In genomic region chr9:123003467-123003866, GRCh38 we compare ENCODE assay signal across 18 cellular contexts. TPM values are rescaled to one million over a fixed set of nuclear protein-coding genes. Genes with fewer than 3 reads are reported as not detected.
DNase-seq lines count a peak whose midpoint lies in the region; ATAC-seq, FAIRE-seq and TF ChIP-seq lines count a peak whose summit lies in the region.
"Had no signal": no experiment of that assay in that cellular context is flagged by ENCODE, and none has a peak within 500 bp of the region (broad histone marks: within the 10 kb centered on the region; RNA-seq: fewer than 3 reads in every experiment).

No MANE protein-coding gene starts in this region.

- H3K9me3 ChIP-seq in SJSA1 (replicated peaks): no peaks in the 10 kb centered on the region
- H3K9me3 ChIP-seq in esophagus muscularis mucosa: no peaks in the 10 kb centered on the region
- H3K9me3 ChIP-seq in osteoblast (ENCODE audit: low read depth, low read length): no peaks in the 10 kb centered on the region
- H3K9me3 ChIP-seq: body of pancreas, tibial nerve had no signal

- DNase-seq in AG10803 (ENCODE audit: low read depth): peak; percentile 37
- DNase-seq in SJSA1 (ENCODE audit: low read depth in 1 of 2, low spot score in 2 of 2): no peak
- no peak for DNase-seq in esophagus muscularis mucosa (ENCODE audit: extremely low spot score)
- no peak for DNase-seq in osteoblast (ENCODE audit: insufficient read length, low spot score, missing footprints)
- DNase-seq in WTC11 (ENCODE audit: low spot score): no peak
- DNase-seq in RCC 7860 (ENCODE audit: low spot score): no peak
- DNase-seq in hippocampal formation (lab: John Stamatoyannopoulos, UW): no peak
- DNase-seq: activated B cell treated with CpG ODN at 0.5 μM for 24 hours; activated CD8-positive, alpha-beta memory T cell treated with anti-CD3 and anti-CD28 coated beads, Interleukin-2, amount 10 ng/mL, durations not matched to agents 7 days and 5 days; body of pancreas; effector memory CD8-positive, alpha-beta T cell; NCI-H1930; NCI-H524 treated with DMSO at 0.1 percent for 48 hours; PC-3 had no signal

- peak overlapping the region; percentile 57 for H3K27ac ChIP-seq in SJSA1
- peak overlapping the region; percentile 39 to 76 (median 60) for H3K27ac ChIP-seq in esophagus muscularis mucosa (replicated peaks in 1 of 4)
- H3K27ac ChIP-seq in osteoblast (ENCODE audit: low read depth, low read length): peak overlapping the region; percentile 65
- H3K27ac ChIP-seq: body of pancreas had no signal

- H3K27ac Mint-ChIP-seq in WTC11: no peak overlapping the region
- H3K27ac Mint-ChIP-seq: activated B cell treated with CpG ODN at 0.5 μM for 24 hours; activated CD8-positive, alpha-beta memory T cell treated with anti-CD3 and anti-CD28 coated beads, Interleukin-2, amount 10 ng/mL, durations not matched to agents 7 days and 5 days; B cell; effector memory CD8-positive, alpha-beta T cell had no signal

- POLR2A ChIA-PET in WTC11 (lab: Charles Lee): no interaction called here

- H3K4me1 ChIP-seq in SJSA1 (replicated peaks) (peaks cover 26% of the 10 kb centered on the region), esophagus muscularis mucosa (peaks cover 7 to 44% (median 34%) of the 10 kb centered on the region in 4 donors), osteoblast (ENCODE audit: insufficient read depth, low read length) (peaks cover 26% of the 10 kb centered on the region)
- H3K4me1 ChIP-seq: body of pancreas had no signal

- no peak for TF ChIP-seq POLR2A in esophagus muscularis mucosa (IDR thresholded peaks at IDR 0.05; ENCODE audit: low read depth)

- H4K20me1 ChIP-seq in osteoblast (ENCODE audit: insufficient read depth, low read length): no peaks in the 10 kb centered on the region

- H3K79me2 ChIP-seq in osteoblast (ENCODE audit: insufficient read depth, low read length): no peaks in the 10 kb centered on the region

- peaks cover 31% of the 10 kb centered on the region for H3K4me1 Mint-ChIP-seq in WTC11

- H3K4me3 ChIP-seq in AG10803 (ENCODE audit: low read length) (no peak overlapping the region), SJSA1 (no peak overlapping the region), esophagus muscularis mucosa (peak overlapping the region in 1 of 4 donors; percentile 25), osteoblast (ENCODE audit: insufficient read depth, low read length) (no peak overlapping the region)
- H3K4me3 ChIP-seq: body of pancreas, tibial nerve had no signal

- no peak for ATAC-seq in WTC11
- no peak for ATAC-seq in HG03439 (IDR thresholded peaks at IDR 0.05; ENCODE audit: unreplicated experiment)
- ATAC-seq: activated CD8-positive, alpha-beta memory T cell treated with anti-CD3 and anti-CD28 coated beads, Interleukin-2, amount 10 ng/mL, durations not matched to agents 7 days and 5 days; body of pancreas; effector memory CD8-positive, alpha-beta T cell; PC-3 had no signal

- no peaks in the 10 kb centered on the region for H3K27me3 ChIP-seq in SJSA1 (replicated peaks)
- no peaks in the 10 kb centered on the region for H3K27me3 ChIP-seq in esophagus muscularis mucosa
- no peaks in the 10 kb centered on the region for H3K27me3 ChIP-seq in osteoblast (ENCODE audit: insufficient read depth, low read length)
- H3K27me3 ChIP-seq: body of pancreas, tibial nerve had no signal

- no peak overlapping the region for H2AFZ ChIP-seq in osteoblast (ENCODE audit: low read length)

- H3K36me3 ChIP-seq in SJSA1: peaks cover 17% of the 10 kb centered on the region
- peaks cover 0 to 51% (median 36%) of the 10 kb centered on the region in 4 donors for H3K36me3 ChIP-seq in esophagus muscularis mucosa
- peaks cover 1% of the 10 kb centered on the region for H3K36me3 ChIP-seq in osteoblast (ENCODE audit: insufficient read depth, low read length)

- CTCF ChIA-PET in WTC11 (lab: Charles Lee): no interaction called here

- H3K36me3 Mint-ChIP-seq in WTC11: peaks cover 25% of the 10 kb centered on the region

- H3K27me3 Mint-ChIP-seq in WTC11 (ENCODE audit: low read depth): no peaks in the 10 kb centered on the region
- H3K27me3 Mint-ChIP-seq: activated B cell treated with CpG ODN at 0.5 μM for 24 hours; activated CD8-positive, alpha-beta memory T cell treated with anti-CD3 and anti-CD28 coated beads, Interleukin-2, amount 10 ng/mL, durations not matched to agents 7 days and 5 days; B cell; effector memory CD8-positive, alpha-beta T cell had no signal

- intact Hi-C loops in esophagus muscularis mucosa (cut with DNase I): loop anchor here (10.0 kb wide), 1 partner anchor 341 kb away; no protein-coding TSS in a partner anchor

- TF ChIP-seq EP300 in esophagus muscularis mucosa (IDR thresholded peaks at IDR 0.05): no peak

- peak overlapping the region; percentile 53 for H3K4me2 ChIP-seq in osteoblast (ENCODE audit: insufficient read depth, low read length)

- H3K9me3 Mint-ChIP-seq in WTC11: no peaks in the 10 kb centered on the region
- H3K9me3 Mint-ChIP-seq: activated B cell treated with CpG ODN at 0.5 μM for 24 hours; effector memory CD8-positive, alpha-beta T cell had no signal

- no peak for TF ChIP-seq CTCF in AG10803 (conservative IDR thresholded peaks at IDR 0.05; ENCODE audit: low read length)
- TF ChIP-seq CTCF in esophagus muscularis mucosa (IDR thresholded peaks at IDR 0.05): no peak
- no peak for TF ChIP-seq CTCF in osteoblast (IDR thresholded peaks at IDR 0.05; ENCODE audit: extremely low read depth, low read depth, low read length)
- no peak for TF ChIP-seq CTCF in WTC11 (IDR thresholded peaks at IDR 0.05)

- WGBS in esophagus muscularis mucosa: 44% methylated on average over 2 of the region's 2 CpGs

- H3K4me3 Mint-ChIP-seq in WTC11: no peak overlapping the region
- H3K4me3 Mint-ChIP-seq: activated B cell treated with CpG ODN at 0.5 μM for 24 hours; activated CD8-positive, alpha-beta memory T cell treated with anti-CD3 and anti-CD28 coated beads, Interleukin-2, amount 10 ng/mL, durations not matched to agents 7 days and 5 days; B cell; effector memory CD8-positive, alpha-beta T cell had no signal

- FAIRE-seq in RCC 7860 (lab: Jason Lieb, UNC): no peak
- FAIRE-seq: GM18507 had no signal

TF ChIP-seq in WTC11, 78 proteins besides CTCF, POLR2A, EP300 and RAD21 (continues in another document):
- TF ChIP-seq KAT7 (CRISPR knock-in tag; IDR thresholded peaks at IDR 0.05; ENCODE audit: borderline replicate concordance) (no peak), NFATC4 (CRISPR knock-in tag; IDR thresholded peaks at IDR 0.05) (no peak), AFF4 (CRISPR knock-in tag; IDR thresholded peaks at IDR 0.05; ENCODE audit: borderline replicate concordance) (no peak), E2F4 (CRISPR knock-in tag; IDR thresholded peaks at IDR 0.05; ENCODE audit: borderline replicate concordance, low read depth) (no peak), ETV6 (CRISPR knock-in tag; IDR thresholded peaks at IDR 0.05) (no peak), SMAD3 (CRISPR knock-in tag; IDR thresholded peaks at IDR 0.05; ENCODE audit: borderline replicate concordance) (no peak), ERG (CRISPR knock-in tag; IDR thresholded peaks at IDR 0.05) (no peak), NR2C2 (CRISPR knock-in tag; IDR thresholded peaks at IDR 0.05) (no peak), IRF2 (CRISPR knock-in tag; IDR thresholded peaks at IDR 0.05; ENCODE audit: borderline replicate concordance, low read depth) (no peak), RORB (CRISPR knock-in tag; IDR thresholded peaks at IDR 0.05) (no peak)

RNA-seq across cellular contexts. Expression of gene GPR21, which starts 30.0 kb away (rescaled TPM):
- total RNA-seq in SJSA1 (2014; rRNA removed; shearing (Covaris generic)): not detected in 2 replicates
- total RNA-seq in esophagus muscularis mucosa (1 to 10 TPM in 1 of 4 donors, under 1 TPM in 2, not detected in 1; 0.33 to 1.1 (median 0.52) TPM), osteoblast (1.4 and 2.7 TPM in 2 replicates), WTC11 (2021) (0.63 to 0.66 TPM in 2 of 3 replicates, not detected in the other)
- total RNA-seq: body of pancreas had no signal
